15 cellular contexts compared by ENCODE assay signal in genomic region chr20:52049001-52049731, GRCh38.
DNase-seq lines count a peak whose midpoint lies in the region; ATAC-seq, FAIRE-seq and TF ChIP-seq lines count a peak whose summit lies in the region.
"Had no signal": no experiment of that assay in that cellular context is flagged by ENCODE, and none has a peak within 500 bp of the region (broad histone marks: within the 10 kb centered on the region; RNA-seq: fewer than 3 reads in every experiment).

No MANE protein-coding gene starts in this region.

- no peak overlapping the region for H3K4me3 ChIP-seq in GM12878
- H3K4me3 ChIP-seq: upper lobe of left lung had no signal

- no peak overlapping the region for H3K27ac ChIP-seq in GM12878 (ENCODE audit: control insufficient read depth, insufficient read depth)
- H3K27ac ChIP-seq: upper lobe of left lung had no signal

- TF ChIP-seq EP300 in GM12878 (IDR thresholded peaks at IDR 0.05; ENCODE audit: borderline replicate concordance in 1 of 2, control insufficient read depth in 1 of 2, low read depth in 2 of 2, low read length in 2 of 2): no peak

- H3K79me2 ChIP-seq in GM12878 (ENCODE audit: control insufficient read depth, insufficient read depth, low read length): no peaks in the 10 kb centered on the region

- SMC1A ChIA-PET in GM12878 (lab: Charles Lee; ENCODE audit: uncharacterized antibody, unreplicated experiment): no interaction called here

- no peak for TF ChIP-seq RAD21 in GM12878 (IDR thresholded peaks at IDR 0.05; ENCODE audit: insufficient read depth, low read depth, low read length)

- no peaks in the 10 kb centered on the region for H4K20me1 ChIP-seq in GM12878 (ENCODE audit: control insufficient read depth, insufficient read depth)

- H3K27me3 ChIP-seq in GM12878 (replicated peaks in 1 of 2; ENCODE audit: control insufficient read depth in 2 of 2, insufficient read depth in 2 of 2, low read length in 1 of 2): no peaks in the 10 kb centered on the region
- H3K27me3 ChIP-seq: upper lobe of left lung had no signal

- TF ChIP-seq CTCF in activated CD8-positive, alpha-beta T cell treated with anti-CD3 and anti-CD28 coated beads for 36 hours (IDR thresholded peaks at IDR 0.05): no peak
- no peak for TF ChIP-seq CTCF in GM12878 (IDR thresholded peaks at IDR 0.05 in 2 of 3, conservative IDR thresholded peaks at IDR 0.05 in 1 of 3; ENCODE audit: control insufficient read depth in 2 of 3, extremely low read depth in 1 of 3, insufficient read depth in 1 of 3, low read depth in 3 of 3, low read length in 3 of 3)

- peak overlapping the region; percentile 82 for H3K27ac Mint-ChIP-seq in activated CD8-positive, alpha-beta T cell treated with anti-CD3 and anti-CD28 coated beads for 36 hours
- H3K27ac Mint-ChIP-seq in activated CD8-positive, alpha-beta T cell treated with anti-CD3 and anti-CD28 coated beads, Interleukin-2, amount 10 ng/mL, durations not matched to agents 7 days and 5 days: no peak overlapping the region

- no peaks in the 10 kb centered on the region for H3K9me3 Mint-ChIP-seq in activated CD8-positive, alpha-beta T cell treated with anti-CD3 and anti-CD28 coated beads for 36 hours
- H3K9me3 Mint-ChIP-seq in activated CD8-positive, alpha-beta T cell treated with anti-CD3 and anti-CD28 coated beads, Interleukin-2, amount 10 ng/mL, durations not matched to agents 7 days and 5 days (ENCODE audit: insufficient read depth): no peaks in the 10 kb centered on the region

- H3K4me2 ChIP-seq in GM12878 (ENCODE audit: control insufficient read depth, insufficient read depth): no peak overlapping the region

- CTCF ChIA-PET in activated CD8-positive, alpha-beta T cell treated with anti-CD3 and anti-CD28 coated beads for 36 hours (lab: Charles Lee): no interaction called here
- CTCF ChIA-PET in activated CD8-positive, alpha-beta T cell treated with anti-CD3 and anti-CD28 coated beads, Interleukin-2, amount 10 ng/mL, durations not matched to agents 7 days and 5 days (lab: Charles Lee): interaction anchor here (0.6 to 0.8 kb wide), 2 partner anchors 101 to 425 kb away, joined by 3 read pairs; no protein-coding TSS in a partner anchor
- CTCF ChIA-PET in GM12878 (lab: Yijun Ruan, JAX): no interaction called here

- no peak for TF ChIP-seq POLR2A in GM12878 (IDR thresholded peaks at IDR 0.05; ENCODE audit: low read depth, low read length)

- POLR2A ChIA-PET in activated CD8-positive, alpha-beta T cell treated with anti-CD3 and anti-CD28 coated beads for 36 hours (lab: Charles Lee): interaction anchor here (1.8 kb wide), 1 partner anchor 17 kb away, joined by 5 read pairs; no protein-coding TSS in a partner anchor
- POLR2A ChIA-PET in activated CD8-positive, alpha-beta T cell treated with anti-CD3 and anti-CD28 coated beads, Interleukin-2, amount 10 ng/mL, durations not matched to agents 7 days and 5 days (lab: Charles Lee): interaction anchor here (0.7 kb wide), 1 partner anchor 1144 kb away, joined by 5 read pairs; no protein-coding TSS in a partner anchor
- POLR2A ChIA-PET in GM12878 (lab: Charles Lee): interaction anchor here (0.5 kb wide), 1 partner anchor 17 kb away, joined by 4 read pairs; no protein-coding TSS in a partner anchor

- BruUV-seq in GM12878 (replicated peaks; lab: Mats Ljungman, UMichigan): no TSS peak

- H2AFZ ChIP-seq in GM12878 (ENCODE audit: control insufficient read depth, low read depth, low read length): no peak overlapping the region

- H3K9me3 ChIP-seq in GM12878 (replicated peaks; ENCODE audit: control insufficient read depth, insufficient read depth, low read length): no peaks in the 10 kb centered on the region
- H3K9me3 ChIP-seq: upper lobe of left lung had no signal

- intact Hi-C loops in activated CD8-positive, alpha-beta T cell treated with anti-CD3 and anti-CD28 coated beads for 36 hours (cut with micrococcal nuclease): no loop called here
- intact Hi-C loops in GM12878 (cut with micrococcal nuclease; ENCODE audit: unreplicated experiment): no loop called here

- H3K4me1 Mint-ChIP-seq in activated CD8-positive, alpha-beta T cell treated with anti-CD3 and anti-CD28 coated beads for 36 hours (ENCODE audit: low read depth): peaks cover 27% of the 10 kb centered on the region
- peaks cover 16% of the 10 kb centered on the region for H3K4me1 Mint-ChIP-seq in activated CD8-positive, alpha-beta T cell treated with anti-CD3 and anti-CD28 coated beads, Interleukin-2, amount 10 ng/mL, durations not matched to agents 7 days and 5 days (ENCODE audit: low read depth)

- RAD21 ChIA-PET in GM12878 (lab: Charles Lee; ENCODE audit: unreplicated experiment): no interaction called here

- H3K4me3 Mint-ChIP-seq in activated CD8-positive, alpha-beta T cell treated with anti-CD3 and anti-CD28 coated beads for 36 hours: no peak overlapping the region
- no peak overlapping the region for H3K4me3 Mint-ChIP-seq in activated CD8-positive, alpha-beta T cell treated with anti-CD3 and anti-CD28 coated beads, Interleukin-2, amount 10 ng/mL, durations not matched to agents 7 days and 5 days

- no peak for DNase-seq in activated CD8-positive, alpha-beta T cell treated with anti-CD3 and anti-CD28 coated beads for 36 hours
- DNase-seq in activated CD8-positive, alpha-beta T cell treated with anti-CD3 and anti-CD28 coated beads, Interleukin-2, amount 10 ng/mL, durations not matched to agents 7 days and 5 days: no peak
- no peak for DNase-seq in GM12878 (ENCODE audit: low read depth, low spot score)
- DNase-seq in islet precursor cell: peak; percentile 89
- peak; percentile 53 for DNase-seq in urothelium cell line (ENCODE audit: low spot score)
- DNase-seq in SKM-1 (lab: John Stamatoyannopoulos, UW; ENCODE audit: unreplicated experiment): no peak
- no peak for DNase-seq in LoVo (ENCODE audit: low spot score)
- DNase-seq: ACHN, amygdala, erythroblast, left colon, NCI-H1105 treated with DMSO at 0.1 percent for 48 hours, T-helper 2 cell, upper lobe of left lung had no signal

- no peaks in the 10 kb centered on the region for H3K36me3 ChIP-seq in GM12878 (ENCODE audit: control insufficient read depth in 2 of 2, insufficient read depth in 2 of 2, low read length in 1 of 2)
- H3K36me3 ChIP-seq: upper lobe of left lung had no signal

- H3K4me1 ChIP-seq in GM12878 (ENCODE audit: control insufficient read depth, insufficient read depth, low read length): no peaks in the 10 kb centered on the region
- H3K4me1 ChIP-seq: upper lobe of left lung had no signal

- H3K9ac ChIP-seq in GM12878 (ENCODE audit: control insufficient read depth, insufficient read depth, low read length): no peak overlapping the region

- FAIRE-seq in GM12878 (lab: Jason Lieb, UNC) (no peak), urothelium cell line (lab: Jason Lieb, UNC) (no peak)

- no peak for ATAC-seq in activated CD8-positive, alpha-beta T cell treated with anti-CD3 and anti-CD28 coated beads for 36 hours
- ATAC-seq in activated CD8-positive, alpha-beta T cell treated with anti-CD3 and anti-CD28 coated beads, Interleukin-2, amount 10 ng/mL, durations not matched to agents 7 days and 5 days: no peak
- peak; percentile 27 for ATAC-seq in GM12878
- ATAC-seq in GM21717 (IDR thresholded peaks at IDR 0.05; ENCODE audit: unreplicated experiment): no peak
- ATAC-seq: left colon had no signal

- WGBS in GM12878 (ENCODE audit: insufficient coverage, insufficient replicate concordance, low lambda C conversion rate, missing lambda C conversion rate): 67% methylated on average over 7 of the region's 7 CpGs

- no peaks in the 10 kb centered on the region for H3K27me3 Mint-ChIP-seq in activated CD8-positive, alpha-beta T cell treated with anti-CD3 and anti-CD28 coated beads for 36 hours
- no peaks in the 10 kb centered on the region for H3K27me3 Mint-ChIP-seq in activated CD8-positive, alpha-beta T cell treated with anti-CD3 and anti-CD28 coated beads, Interleukin-2, amount 10 ng/mL, durations not matched to agents 7 days and 5 days (ENCODE audit: low read depth)

- no peaks in the 10 kb centered on the region for H3K36me3 Mint-ChIP-seq in activated CD8-positive, alpha-beta T cell treated with anti-CD3 and anti-CD28 coated beads for 36 hours (ENCODE audit: low read depth)
- H3K36me3 Mint-ChIP-seq in activated CD8-positive, alpha-beta T cell treated with anti-CD3 and anti-CD28 coated beads, Interleukin-2, amount 10 ng/mL, durations not matched to agents 7 days and 5 days (ENCODE audit: low read depth): no peaks in the 10 kb centered on the region

- in situ Hi-C loops in GM12878 (cut with MboI): no loop called here

TF ChIP-seq in GM12878, 131 proteins besides CTCF, POLR2A, EP300 and RAD21:
- no peak for TF ChIP-seq CBX3 (IDR thresholded peaks at IDR 0.05; ENCODE audit: borderline replicate concordance, low read depth)
- TF ChIP-seq, protein P1, sequence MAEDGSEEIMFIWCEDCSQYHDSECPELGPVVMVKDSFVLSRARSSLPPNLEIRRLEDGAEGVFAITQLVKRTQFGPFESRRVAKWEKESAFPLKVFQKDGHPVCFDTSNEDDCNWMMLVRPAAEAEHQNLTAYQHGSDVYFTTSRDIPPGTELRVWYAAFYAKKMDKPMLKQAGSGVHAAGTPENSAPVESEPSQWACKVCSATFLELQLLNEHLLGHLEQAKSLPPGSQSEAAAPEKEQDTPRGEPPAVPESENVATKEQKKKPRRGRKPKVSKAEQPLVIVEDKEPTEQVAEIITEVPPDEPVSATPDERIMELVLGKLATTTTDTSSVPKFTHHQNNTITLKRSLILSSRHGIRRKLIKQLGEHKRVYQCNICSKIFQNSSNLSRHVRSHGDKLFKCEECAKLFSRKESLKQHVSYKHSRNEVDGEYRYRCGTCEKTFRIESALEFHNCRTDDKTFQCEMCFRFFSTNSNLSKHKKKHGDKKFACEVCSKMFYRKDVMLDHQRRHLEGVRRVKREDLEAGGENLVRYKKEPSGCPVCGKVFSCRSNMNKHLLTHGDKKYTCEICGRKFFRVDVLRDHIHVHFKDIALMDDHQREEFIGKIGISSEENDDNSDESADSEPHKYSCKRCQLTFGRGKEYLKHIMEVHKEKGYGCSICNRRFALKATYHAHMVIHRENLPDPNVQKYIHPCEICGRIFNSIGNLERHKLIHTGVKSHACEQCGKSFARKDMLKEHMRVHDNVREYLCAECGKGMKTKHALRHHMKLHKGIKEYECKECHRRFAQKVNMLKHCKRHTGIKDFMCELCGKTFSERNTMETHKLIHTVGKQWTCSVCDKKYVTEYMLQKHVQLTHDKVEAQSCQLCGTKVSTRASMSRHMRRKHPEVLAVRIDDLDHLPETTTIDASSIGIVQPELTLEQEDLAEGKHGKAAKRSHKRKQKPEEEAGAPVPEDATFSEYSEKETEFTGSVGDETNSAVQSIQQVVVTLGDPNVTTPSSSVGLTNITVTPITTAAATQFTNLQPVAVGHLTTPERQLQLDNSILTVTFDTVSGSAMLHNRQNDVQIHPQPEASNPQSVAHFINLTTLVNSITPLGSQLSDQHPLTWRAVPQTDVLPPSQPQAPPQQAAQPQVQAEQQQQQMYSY (CRISPR knock-in tag; IDR thresholded peaks at IDR 0.05): no peak
- TF ChIP-seq RUNX3 (IDR thresholded peaks at IDR 0.05; ENCODE audit: low read length): no peak
- TF ChIP-seq POU2F2 (IDR thresholded peaks at IDR 0.05; ENCODE audit: borderline replicate concordance, low read depth, low read length): no peak

Comparison
In these comparisons a context has a peak if more than half of its experiments do, and no peak if none do; other contexts are left out.
1. DNase-seq: peak in islet precursor cell (single experiment) and urothelium cell line (single experiment); none in activated CD8-positive, alpha-beta T cell treated with anti-CD3 and anti-CD28 coated beads for 36 hours (single experiment), activated CD8-positive, alpha-beta T cell treated with anti-CD3 and anti-CD28 coated beads, Interleukin-2, amount 10 ng/mL, durations not matched to agents 7 days and 5 days (single experiment), GM12878 (single experiment), SKM-1 (single experiment) and LoVo (single experiment).